Comparison of ENCODE assay signal across 15 cellular contexts in the genomic region with DNA sequence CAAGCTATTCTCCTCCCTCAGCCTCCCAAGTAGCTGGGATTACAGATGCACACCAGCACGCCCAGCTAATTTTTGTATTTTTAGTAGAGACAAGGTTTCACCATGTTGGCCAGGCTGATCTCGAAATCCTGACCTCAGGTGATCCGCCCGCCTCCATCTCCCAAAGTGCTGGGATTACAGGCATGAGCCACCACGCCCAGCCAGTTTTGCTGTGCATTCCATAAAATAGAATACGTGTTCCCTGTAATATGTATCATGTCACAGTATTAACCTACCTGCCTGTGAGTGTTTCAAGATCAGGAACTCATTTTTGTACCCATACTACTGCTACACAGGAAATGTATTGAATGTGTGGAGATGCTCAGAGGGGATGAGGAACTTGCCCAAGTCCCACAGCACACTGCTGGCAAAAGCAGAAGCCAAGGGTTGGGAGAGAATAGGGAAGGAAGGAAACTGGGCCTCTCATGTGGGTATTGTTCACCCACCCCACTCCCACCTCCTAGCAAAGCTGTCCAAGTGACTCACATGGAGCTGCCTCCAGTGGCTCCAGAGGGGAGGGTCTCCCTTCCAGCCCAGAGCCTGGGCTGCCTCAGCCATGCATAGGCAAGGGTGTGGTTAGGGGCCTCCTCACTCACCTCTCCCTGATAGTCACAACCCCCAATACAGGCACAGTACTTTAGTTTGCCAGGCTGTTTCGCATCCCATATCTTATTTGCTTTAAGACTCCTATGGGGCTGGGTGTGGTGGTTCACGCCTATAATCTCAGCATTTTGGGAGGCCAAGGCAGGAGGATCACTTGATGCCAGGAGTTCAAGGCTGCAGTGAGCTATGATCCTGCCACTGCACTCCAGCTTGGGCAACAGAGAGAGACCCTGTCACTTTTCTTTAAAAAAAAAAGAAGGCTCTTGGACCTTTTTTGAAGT. TPM values are rescaled to one million over a fixed set of nuclear protein-coding genes. Genes with fewer than 3 reads are reported as not detected.
DNase-seq lines count a peak whose midpoint lies in the region; ATAC-seq and TF ChIP-seq lines count a peak whose summit lies in the region.
"Had no signal": no experiment of that assay in that cellular context is flagged by ENCODE, and none has a peak within 500 bp of the region (broad histone marks: within the 10 kb centered on the region; RNA-seq: fewer than 3 reads in every experiment).

No MANE protein-coding gene starts in this region.

- no peaks in the 10 kb centered on the region for H3K27me3 Mint-ChIP-seq in naive thymus-derived CD4-positive, alpha-beta T cell
- H3K27me3 Mint-ChIP-seq in MCF 10A (ENCODE audit: insufficient read depth, unreplicated experiment): no peaks in the 10 kb centered on the region

- H3K27ac Mint-ChIP-seq in naive thymus-derived CD4-positive, alpha-beta T cell: peak overlapping the region in 3 of 9 donors; percentile 13 to 59 (median 51)
- no peak overlapping the region for H3K27ac Mint-ChIP-seq in MCF 10A (ENCODE audit: low read depth, unreplicated experiment)
- H3K27ac Mint-ChIP-seq: activated naive CD4-positive, alpha-beta T cell treated with anti-CD3 and anti-CD28 coated beads for 36 hours; nephron had no signal

- H3K4me1 ChIP-seq in Panc1 (ENCODE audit: control insufficient read depth, insufficient read depth, low read length) (no peaks in the 10 kb centered on the region), colonic mucosa (no peaks in the 10 kb centered on the region)
- no peaks in the 10 kb centered on the region for H3K4me1 ChIP-seq in naive thymus-derived CD4-positive, alpha-beta T cell (ENCODE audit: control insufficient read depth in 2 of 2, insufficient read depth in 2 of 2, low read length in 2 of 2)

- CTCF ChIA-PET in Panc1 (lab: Charles Lee) (interaction anchor here (0.6 kb wide), 1 partner anchor 17 kb away, joined by 5 read pairs; no protein-coding TSS in a partner anchor), MCF 10A (lab: Yijun Ruan, JAX) (interaction anchor here (0.7 to 4.4 kb wide), 7 partner anchors 8 to 89 kb away, joined by 3 to 31 read pairs (median 4); no protein-coding TSS in a partner anchor)
- CTCF ChIA-PET in naive thymus-derived CD4-positive, alpha-beta T cell (lab: Charles Lee): no interaction called here

- POLR2A ChIA-PET in Panc1 (lab: Charles Lee) (interaction anchor here (0.7 kb wide), 1 partner anchor 49 kb away, joined by 3 read pairs; no protein-coding TSS in a partner anchor), MCF 10A (lab: Yijun Ruan, JAX) (interaction anchor here (0.6 kb wide), 2 partner anchors 12 to 34 kb away, joined by 3 read pairs; no protein-coding TSS in a partner anchor)
- POLR2A ChIA-PET in naive thymus-derived CD4-positive, alpha-beta T cell (lab: Charles Lee): no interaction called here

- H3K4me1 Mint-ChIP-seq in naive thymus-derived CD4-positive, alpha-beta T cell: peaks cover 22 to 56% (median 43%) of the 10 kb centered on the region in 7 donors
- peaks cover 6% of the 10 kb centered on the region for H3K4me1 Mint-ChIP-seq in MCF 10A (ENCODE audit: insufficient read depth, unreplicated experiment)
- H3K4me1 Mint-ChIP-seq: nephron had no signal

- in situ Hi-C loops in Panc1 (cut with HindIII; ENCODE audit: low pct_unique_long_range_greater_than_20kb, low sequenced_read_pairs): no loop called here

- H3K36me3 Mint-ChIP-seq in naive thymus-derived CD4-positive, alpha-beta T cell: peaks cover 3 to 35% (median 11%) of the 10 kb centered on the region in 5 donors
- H3K36me3 Mint-ChIP-seq in MCF 10A (ENCODE audit: insufficient read depth, unreplicated experiment): peaks cover 51% of the 10 kb centered on the region

- no peaks in the 10 kb centered on the region for H3K9me3 Mint-ChIP-seq in naive thymus-derived CD4-positive, alpha-beta T cell
- no peaks in the 10 kb centered on the region for H3K9me3 Mint-ChIP-seq in MCF 10A (ENCODE audit: unreplicated experiment)
- H3K9me3 Mint-ChIP-seq: activated naive CD4-positive, alpha-beta T cell treated with anti-CD3 and anti-CD28 coated beads for 36 hours; nephron had no signal

- no peak overlapping the region for H3K9ac ChIP-seq in colonic mucosa (ENCODE audit: low read depth in 2 of 2, low read length in 2 of 2)

- H3K9me3 ChIP-seq in Panc1 (ENCODE audit: control insufficient read depth, insufficient read depth, low read depth, low read length) (no peaks in the 10 kb centered on the region), colonic mucosa (no peaks in the 10 kb centered on the region)
- H3K9me3 ChIP-seq in naive thymus-derived CD4-positive, alpha-beta T cell (ENCODE audit: control insufficient read depth in 2 of 3, low read length in 3 of 3): no peaks in the 10 kb centered on the region

- H3K4me3 Mint-ChIP-seq in naive thymus-derived CD4-positive, alpha-beta T cell: no peak overlapping the region
- no peak overlapping the region for H3K4me3 Mint-ChIP-seq in MCF 10A (ENCODE audit: unreplicated experiment)
- H3K4me3 Mint-ChIP-seq: activated naive CD4-positive, alpha-beta T cell treated with anti-CD3 and anti-CD28 coated beads for 36 hours; nephron had no signal

- no peak for TF ChIP-seq CTCF in Panc1 (IDR thresholded peaks at IDR 0.05)
- TF ChIP-seq CTCF in colonic mucosa (IDR thresholded peaks at IDR 0.05): no peak
- no peak for TF ChIP-seq CTCF in MCF 10A (IDR thresholded peaks at IDR 0.05; ENCODE audit: unreplicated experiment)

- intact Hi-C loops in Panc1 (cut with micrococcal nuclease; ENCODE audit: unreplicated experiment): no loop called here
- intact Hi-C loops in naive thymus-derived CD4-positive, alpha-beta T cell (cut with micrococcal nuclease): no loop called here
- intact Hi-C loops in colonic mucosa (cut with DNase I): no loop called here
- intact Hi-C loops in MCF 10A (cut with micrococcal nuclease): no loop called here

- H3K27ac ChIP-seq in Panc1 (ENCODE audit: low read length): no peak overlapping the region
- peak overlapping the region; percentile 32 for H3K27ac ChIP-seq in epithelial cell of prostate
- no peak overlapping the region for H3K27ac ChIP-seq in naive thymus-derived CD4-positive, alpha-beta T cell (ENCODE audit: low read depth, low read length)
- H3K27ac ChIP-seq in colonic mucosa: no peak overlapping the region

- DNase-seq in GF-D8 (lab: John Stamatoyannopoulos, UW): peak; percentile 90
- DNase-seq in Panc1 (ENCODE audit: low read depth, low spot score): no peak
- DNase-seq in epithelial cell of prostate (ENCODE audit: low read depth, low spot score): no peak
- no peak for DNase-seq in naive thymus-derived CD4-positive, alpha-beta T cell
- no peak for DNase-seq in colonic mucosa
- no peak for DNase-seq in NCI-H748 treated with DMSO at 0.1 percent for 48 hours (lab: John Stamatoyannopoulos, UW)
- no peak for DNase-seq in NCI-H774 (lab: John Stamatoyannopoulos, UW)
- no peak for DNase-seq in MCF 10A (ENCODE audit: unreplicated experiment)
- DNase-seq: activated CD4-positive, CD25-positive, alpha-beta regulatory T cell; activated naive CD4-positive, alpha-beta T cell treated with anti-CD3 and anti-CD28 coated beads for 36 hours; COR-L47; NCI-H2029 had no signal

- no peak overlapping the region for H3K4me3 ChIP-seq in Panc1 (ENCODE audit: low read depth in 2 of 2, low read length in 2 of 2)
- no peak overlapping the region for H3K4me3 ChIP-seq in naive thymus-derived CD4-positive, alpha-beta T cell (ENCODE audit: low read length)
- H3K4me3 ChIP-seq in colonic mucosa: no peak overlapping the region

- BruUV-seq in Panc1 (replicated peaks; lab: Mats Ljungman, UMichigan): no TSS peak
- BruUV-seq in MCF 10A (replicated peaks; lab: Mats Ljungman, UMichigan): no TSS peak

- H3K27me3 ChIP-seq in Panc1 (ENCODE audit: control insufficient read depth, insufficient read depth, low read length): no peaks in the 10 kb centered on the region
- no peaks in the 10 kb centered on the region for H3K27me3 ChIP-seq in naive thymus-derived CD4-positive, alpha-beta T cell (ENCODE audit: control insufficient read depth in 2 of 2, insufficient read depth in 2 of 2, low read length in 2 of 2)
- no peaks in the 10 kb centered on the region for H3K27me3 ChIP-seq in colonic mucosa

- ATAC-seq in Panc1: peak; percentile 19
- ATAC-seq in naive thymus-derived CD4-positive, alpha-beta T cell: peak; percentile 87

- H3K36me3 ChIP-seq in Panc1 (ENCODE audit: control insufficient read depth, insufficient read depth, low read length) (peaks cover 9% of the 10 kb centered on the region; the same call in 1 of the 2 replicates), colonic mucosa (no peaks in the 10 kb centered on the region)
- peaks cover 0 to 38% (median 0%) of the 10 kb centered on the region in 3 experiments for H3K36me3 ChIP-seq in naive thymus-derived CD4-positive, alpha-beta T cell (ENCODE audit: control insufficient read depth in 2 of 3, insufficient read depth in 3 of 3, low read length in 3 of 3)

RNA-seq across cellular contexts. Expression of gene HM13, which starts 9.4 kb away (rescaled TPM):
- 337 TPM for total RNA-seq in Panc1 (2021; ENCODE audit: unreplicated experiment)
- polyA plus RNA-seq in Panc1 (2012; ENCODE audit: insufficient read length): 424 TPM
- total RNA-seq in naive thymus-derived CD4-positive, alpha-beta T cell: 100 to 1,000 TPM; 102 to 197 (median 133) TPM
- polyA plus RNA-seq in naive thymus-derived CD4-positive, alpha-beta T cell: 100 to 1,000 TPM; 109 to 140 TPM
- total RNA-seq in colonic mucosa: 100 to 1,000 TPM; 107 to 179 TPM
- 276 and 338 TPM in 2 replicates for total RNA-seq in MCF 10A (2022)

RNA-seq across cellular contexts. Expression of gene REM1, which starts 48.5 kb away (rescaled TPM):
- total RNA-seq in Panc1 (2021; ENCODE audit: unreplicated experiment) (not detected), colonic mucosa (under 1 TPM; 0.32 to 0.44 TPM), MCF 10A (2022) (not detected in 2 replicates)
- not detected for polyA plus RNA-seq in Panc1 (2012; ENCODE audit: insufficient read length)
- not detected for total RNA-seq in naive thymus-derived CD4-positive, alpha-beta T cell
- not detected for polyA plus RNA-seq in naive thymus-derived CD4-positive, alpha-beta T cell
- total RNA-seq: activated naive CD4-positive, alpha-beta T cell treated with anti-CD3 and anti-CD28 coated beads for 36 hours; dermis microvascular lymphatic vessel endothelial cell; HT-29 had no signal

RNA-seq across cellular contexts. Expression of gene DEFB124, which starts 48.7 kb away (rescaled TPM):
- not detected for total RNA-seq in Panc1 (2021; ENCODE audit: unreplicated experiment)
- polyA plus RNA-seq in Panc1 (2012; ENCODE audit: insufficient read length): not detected
- total RNA-seq in naive thymus-derived CD4-positive, alpha-beta T cell: not detected
- not detected for polyA plus RNA-seq in naive thymus-derived CD4-positive, alpha-beta T cell
- total RNA-seq in colonic mucosa: not detected
- not detected in 2 replicates for total RNA-seq in MCF 10A (2022)
- total RNA-seq: activated naive CD4-positive, alpha-beta T cell treated with anti-CD3 and anti-CD28 coated beads for 36 hours; dermis microvascular lymphatic vessel endothelial cell; HT-29 had no signal
